In the genomic region with DNA sequence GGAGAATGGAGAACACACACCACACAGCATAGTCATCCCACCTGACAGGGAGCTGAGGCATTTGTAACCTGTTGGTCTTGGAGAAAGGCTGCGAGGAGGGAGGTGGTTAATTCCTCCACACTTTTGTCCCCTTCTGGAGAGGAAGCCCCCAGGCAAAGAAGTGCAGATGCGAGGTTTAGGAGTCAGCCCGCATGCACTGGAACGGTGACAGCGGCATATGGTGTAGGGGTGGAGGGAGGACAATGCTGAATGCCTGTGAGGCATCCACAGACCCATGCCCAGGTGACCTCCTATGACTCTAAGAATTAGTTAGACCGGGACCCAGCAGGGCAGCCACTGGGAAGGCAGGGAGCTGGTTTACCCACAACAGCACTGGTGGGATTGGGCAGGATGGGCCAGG, we compare ENCODE assay signal across 29 cellular contexts. TPM values are rescaled to one million over a fixed set of nuclear protein-coding genes. Genes with fewer than 3 reads are reported as not detected.
"Had no signal": no experiment of that assay in that cellular context is flagged by ENCODE, and none has a peak within 500 bp of the region (broad histone marks: within the 10 kb centered on the region; RNA-seq: fewer than 3 reads in every experiment).

No MANE protein-coding gene starts in this region.

- H3K27ac Mint-ChIP-seq: activated CD4-positive, alpha-beta memory T cell treated with anti-CD3 and anti-CD28 coated beads, Interleukin-2, amount 10 ng/mL, durations not matched to agents 7 days and 5 days; activated CD4-positive, alpha-beta T cell treated with anti-CD3 and anti-CD28 coated beads, Interleukin-2, amount 10 ng/mL, durations not matched to agents 7 days and 5 days; activated naive CD8-positive, alpha-beta T cell; activated T-cell treated with anti-CD3 and anti-CD28 coated beads, Interleukin-2, amount 50 U/mL, for 24 hours; activated T-cell treated with anti-CD3 and anti-CD28 coated beads, Interleukin-2, amount 50 U/mL, for 72 hours; effector memory CD8-positive, alpha-beta T cell had no signal

- H3K9me3 ChIP-seq: body of pancreas, esophagus muscularis mucosa, gastrocnemius medialis, heart left ventricle had no signal

- ATAC-seq: activated T-cell treated with anti-CD3 and anti-CD28 coated beads, Interleukin-2, amount 50 U/mL, for 72 hours; body of pancreas; effector memory CD8-positive, alpha-beta T cell; gastrocnemius medialis; heart left ventricle; WTC11 had no signal

- H3K27me3 ChIP-seq: body of pancreas, gastrocnemius medialis had no signal

- H3K27ac ChIP-seq: body of pancreas, esophagus muscularis mucosa, foreskin keratinocyte, gastrocnemius medialis, heart left ventricle had no signal

- H3K36me3 ChIP-seq: esophagus muscularis mucosa, gastrocnemius medialis, heart left ventricle had no signal

- H3K4me1 ChIP-seq: esophagus muscularis mucosa, foreskin keratinocyte, gastrocnemius medialis, heart left ventricle had no signal

- DNase-seq: activated CD4-positive, alpha-beta memory T cell treated with anti-CD3 and anti-CD28 coated beads, Interleukin-2, amount 10 ng/mL, durations not matched to agents 7 days and 5 days; activated CD4-positive, alpha-beta T cell treated with anti-CD3 and anti-CD28 coated beads for 1 hour; activated CD4-positive, alpha-beta T cell treated with anti-CD3 and anti-CD28 coated beads for 4 hours; activated CD4-positive, alpha-beta T cell treated with anti-CD3 and anti-CD28 coated beads, Interleukin-2, amount 10 ng/mL, durations not matched to agents 7 days and 5 days; activated CD4-positive, alpha-beta T cell treated with anti-CD3 and anti-CD28 coated beads, Interleukin-2, amount 50 U/mL, for 4 hours; activated CD8-positive, alpha-beta memory T cell treated with anti-CD3 and anti-CD28 coated beads, Interleukin-2, amount 50 U/mL, for 48 hours; activated gamma-delta T cell; activated naive CD4-positive, alpha-beta T cell treated with anti-CD3 and anti-CD28 coated beads, Interleukin-2, amount 50 U/mL, for 16 hours; activated naive CD4-positive, alpha-beta T cell treated with Interleukin-2 at 50 U/mL for 16 hours; activated T-cell treated with anti-CD3 and anti-CD28 coated beads for 4 hours; activated T-cell treated with anti-CD3 and anti-CD28 coated beads, Interleukin-2, amount 50 U/mL, for 24 hours; activated T-cell treated with anti-CD3 and anti-CD28 coated beads, Interleukin-2, amount 50 U/mL, for 72 hours; body of pancreas; caudate nucleus; cortex of kidney; dermis blood vessel endothelial cell; effector CD4-positive, alpha-beta T cell; effector memory CD8-positive, alpha-beta T cell; erythroblast; foreskin keratinocyte; gastrocnemius medialis; glutamatergic neuron; heart left ventricle; T-helper 2 cell had no signal

- H3K4me3 Mint-ChIP-seq: activated CD4-positive, alpha-beta memory T cell treated with anti-CD3 and anti-CD28 coated beads, Interleukin-2, amount 10 ng/mL, durations not matched to agents 7 days and 5 days; activated CD4-positive, alpha-beta T cell treated with anti-CD3 and anti-CD28 coated beads, Interleukin-2, amount 10 ng/mL, durations not matched to agents 7 days and 5 days; activated naive CD8-positive, alpha-beta T cell; activated T-cell treated with anti-CD3 and anti-CD28 coated beads, Interleukin-2, amount 50 U/mL, for 24 hours; activated T-cell treated with anti-CD3 and anti-CD28 coated beads, Interleukin-2, amount 50 U/mL, for 72 hours; effector memory CD8-positive, alpha-beta T cell; WTC11 had no signal

- H3K4me1 Mint-ChIP-seq: activated CD4-positive, alpha-beta memory T cell treated with anti-CD3 and anti-CD28 coated beads, Interleukin-2, amount 10 ng/mL, durations not matched to agents 7 days and 5 days; activated CD4-positive, alpha-beta T cell treated with anti-CD3 and anti-CD28 coated beads, Interleukin-2, amount 10 ng/mL, durations not matched to agents 7 days and 5 days had no signal

- H3K4me3 ChIP-seq: body of pancreas, esophagus muscularis mucosa, gastrocnemius medialis, heart left ventricle had no signal

RNA-seq across cellular contexts. Expression of a gene that starts 12.2 kb away (rescaled TPM):
- total RNA-seq: body of pancreas; chondrocyte; dermis blood vessel endothelial cell; esophagus muscularis mucosa; foreskin keratinocyte; gastrocnemius medialis; heart left ventricle; T-helper 1 cell treated with Interleukin-12 subunit alpha and Interleukin-12 subunit beta and Interleukin-4 antibody, amounts not matched to agents 30 ng/mL and 1 ng/mL, for 36 hours; WTC11 had no signal

RNA-seq across cellular contexts. Expression of a gene that starts 29.2 kb away (rescaled TPM):
- total RNA-seq: foreskin keratinocyte had no signal
